In genomic region chr13:20831254-20831653, GRCh38 we compare ENCODE assay signal across 20 cellular contexts. TPM values are rescaled to one million over a fixed set of nuclear protein-coding genes. Genes with fewer than 3 reads are reported as not detected.
A peak's percentile ranks its signal among the peaks of the same experiment; 100 is the strongest.
DNase-seq lines count a peak whose midpoint lies in the region; ATAC-seq, FAIRE-seq and TF ChIP-seq lines count a peak whose summit lies in the region.
"Had no signal": no experiment of that assay in that cellular context is flagged by ENCODE, and none has a peak within 500 bp of the region (broad histone marks: within the 10 kb centered on the region; RNA-seq: fewer than 3 reads in every experiment).

No MANE protein-coding gene starts in this region.

- 49 to 59% methylated on average over 2 of the region's 2 CpGs for WGBS in heart right ventricle, 2 donors
- 21 to 59% (median 35%) methylated on average over 2 of the region's 2 CpGs for WGBS in small intestine, 3 donors

- peaks cover 0 to 15% (median 10%) of the 10 kb centered on the region in 9 donors for H3K4me1 ChIP-seq in heart right ventricle
- H3K4me1 ChIP-seq in small intestine (ENCODE audit: control insufficient read depth in 2 of 2, insufficient read depth in 1 of 2, low read depth in 1 of 2, low read length in 1 of 2): no peaks in the 10 kb centered on the region

- H3K36me3 ChIP-seq in heart right ventricle: peaks cover 0 to 38% (median 13%) of the 10 kb centered on the region in 9 donors
- H3K36me3 ChIP-seq in small intestine (ENCODE audit: control insufficient read depth in 2 of 2, insufficient read depth in 2 of 2, low read length in 2 of 2): peaks cover 0 to 2% of the 10 kb centered on the region in 2 donors

- no peaks in the 10 kb centered on the region for H3K9me3 ChIP-seq in heart right ventricle
- H3K9me3 ChIP-seq in small intestine (ENCODE audit: control insufficient read depth, low read depth): no peaks in the 10 kb centered on the region

- H3K4me3 ChIP-seq in heart right ventricle: peak overlapping the region in 8 of 10 donors; percentile 0 to 52 (median 40)
- no peak overlapping the region for H3K4me3 ChIP-seq in small intestine (ENCODE audit: low read depth in 1 of 2, low read length in 2 of 2)
- H3K4me3 ChIP-seq: K562 had no signal

- H3K27ac ChIP-seq in heart right ventricle (peak overlapping the region in 7 of 10 donors; percentile 29 to 82 (median 75)), small intestine (ENCODE audit: low read depth in 1 of 2, low read length in 1 of 2) (no peak overlapping the region)
- H3K27ac ChIP-seq: HL-60 had no signal

- intact Hi-C loops in heart right ventricle (cut with DNase I): no loop called here
- intact Hi-C loops in Right ventricle myocardium superior (cut with DNase I): no loop called here

- H3K27me3 ChIP-seq in heart right ventricle (no peaks in the 10 kb centered on the region), small intestine (ENCODE audit: control insufficient read depth in 2 of 2, insufficient read depth in 2 of 2, low read length in 2 of 2) (no peaks in the 10 kb centered on the region)

- no peak for TF ChIP-seq CTCF in heart right ventricle (IDR thresholded peaks at IDR 0.05)

- FAIRE-seq in TTC549 (lab: Jason Lieb, UNC) (peak; percentile 23), islet of Langerhans (lab: Jason Lieb, UNC) (peak; percentile 13), small intestine (lab: Jason Lieb, UNC) (peak; percentile 89)
- FAIRE-seq: GM19239, HepG2, K562 had no signal

- ATAC-seq in heart right ventricle (no peak), Right ventricle myocardium superior (ENCODE audit: poor library complexity) (no peak)
- ATAC-seq: HepG2, K562 had no signal

- DNase-seq in heart right ventricle: no peak
- no peak for DNase-seq in Right ventricle myocardium superior
- no peak for DNase-seq in small intestine
- no peak for DNase-seq in germinal center (ENCODE audit: low spot score)
- DNase-seq in activated effector memory CD4-positive, alpha-beta T cell treated with Interleukin-2 at 50 U/mL for 16 hours: no peak
- no peak for DNase-seq in AG20443 (ENCODE audit: low spot score)
- DNase-seq: EL, MM.1S, NCI-H1048, NCI-H1436, NCI-H187 treated with DMSO at 0.1 percent for 48 hours, NCI-H2107, NCI-H446 treated with DMSO at 0.1 percent for 48 hours, NCI-H526 treated with DMSO at 0.1 percent for 48 hours had no signal

RNA-seq across cellular contexts. Expression of gene EEF1AKMT1, which starts 57.5 kb away (rescaled TPM):
- total RNA-seq in heart right ventricle: 1 to 10 TPM; 6.1 to 9.9 (median 7.9) TPM
- polyA plus RNA-seq in heart right ventricle: 10 to 100 TPM in 1 of 2 donors, 1 to 10 TPM in 1; 9.1 to 10.2 TPM
- 9.0 TPM for total RNA-seq in Right ventricle myocardium superior
- 1 to 10 TPM; 2.5 to 7.0 (median 5.1) TPM for polyA plus RNA-seq in small intestine

Comparison
In these comparisons a context has a peak if more than half of its experiments do, and no peak if none do; other contexts are left out.
1. H3K27ac ChIP-seq: peak in heart right ventricle (7 of 10); none in small intestine (0 of 2).
2. H3K4me3 ChIP-seq: peak in heart right ventricle (8 of 10); none in small intestine (0 of 2).